1 cellular context compared by ENCODE assay signal in genomic region chr17:73683788-73684582, GRCh38.
TF ChIP-seq lines count a peak whose summit lies in the region.

No MANE protein-coding gene starts in this region.

TF ChIP-seq in HepG2, 621 proteins besides CTCF, POLR2A, EP300 and RAD21:
- no peak for TF ChIP-seq ZBTB4 (CRISPR knock-in tag; IDR thresholded peaks at IDR 0.05; ENCODE audit: borderline replicate concordance)
- TF ChIP-seq ARNTL (CRISPR knock-in tag; IDR thresholded peaks at IDR 0.05): no peak
- TF ChIP-seq THAP9 (CRISPR knock-in tag; IDR thresholded peaks at IDR 0.05; ENCODE audit: borderline replicate concordance): no peak
- no peak for TF ChIP-seq BORCS8-MEF2B (CRISPR knock-in tag; IDR thresholded peaks at IDR 0.05)
- no peak for TF ChIP-seq XRCC5 (optimal IDR thresholded peaks at IDR 0.05; ENCODE audit: low read length)
- TF ChIP-seq REL (CRISPR knock-in tag; conservative IDR thresholded peaks at IDR 0.05): no peak
- TF ChIP-seq ETV5 (CRISPR knock-in tag; IDR thresholded peaks at IDR 0.05; ENCODE audit: borderline replicate concordance): no peak
- TF ChIP-seq ZNF556 (CRISPR knock-in tag; IDR thresholded peaks at IDR 0.05; ENCODE audit: borderline replicate concordance): no peak
